Comparison of ENCODE assay signal across 1 cellular context in the genomic region with DNA sequence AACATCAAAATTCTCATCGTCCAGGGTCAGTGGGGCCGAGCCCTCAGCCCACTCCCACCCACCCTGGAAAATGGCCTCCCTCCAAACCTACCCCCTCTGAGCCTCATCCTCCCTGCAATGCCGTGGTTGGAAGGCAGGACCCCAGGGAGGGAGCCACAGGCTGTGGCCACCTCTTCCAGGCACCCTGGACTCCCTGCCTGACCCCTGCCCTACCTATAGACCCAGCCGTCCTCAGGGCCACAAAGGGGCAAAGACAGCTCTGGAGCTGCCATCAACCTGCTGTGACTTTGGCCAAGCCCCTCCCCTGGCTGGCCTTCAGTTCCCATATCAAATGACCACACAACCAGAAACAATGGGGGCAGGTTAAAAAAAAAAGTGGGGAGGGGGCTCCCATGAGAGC.
TF ChIP-seq lines count a peak whose summit lies in the region.

No MANE protein-coding gene starts in this region.

TF ChIP-seq in GM23338, 12 proteins besides CTCF, POLR2A, EP300 and RAD21:
- TF ChIP-seq, protein P1, sequence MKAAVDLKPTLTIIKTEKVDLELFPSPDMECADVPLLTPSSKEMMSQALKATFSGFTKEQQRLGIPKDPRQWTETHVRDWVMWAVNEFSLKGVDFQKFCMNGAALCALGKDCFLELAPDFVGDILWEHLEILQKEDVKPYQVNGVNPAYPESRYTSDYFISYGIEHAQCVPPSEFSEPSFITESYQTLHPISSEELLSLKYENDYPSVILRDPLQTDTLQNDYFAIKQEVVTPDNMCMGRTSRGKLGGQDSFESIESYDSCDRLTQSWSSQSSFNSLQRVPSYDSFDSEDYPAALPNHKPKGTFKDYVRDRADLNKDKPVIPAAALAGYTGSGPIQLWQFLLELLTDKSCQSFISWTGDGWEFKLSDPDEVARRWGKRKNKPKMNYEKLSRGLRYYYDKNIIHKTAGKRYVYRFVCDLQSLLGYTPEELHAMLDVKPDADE (IDR thresholded peaks at IDR 0.05), result no peak
